8 cellular contexts compared by ENCODE assay signal in the genomic region with DNA sequence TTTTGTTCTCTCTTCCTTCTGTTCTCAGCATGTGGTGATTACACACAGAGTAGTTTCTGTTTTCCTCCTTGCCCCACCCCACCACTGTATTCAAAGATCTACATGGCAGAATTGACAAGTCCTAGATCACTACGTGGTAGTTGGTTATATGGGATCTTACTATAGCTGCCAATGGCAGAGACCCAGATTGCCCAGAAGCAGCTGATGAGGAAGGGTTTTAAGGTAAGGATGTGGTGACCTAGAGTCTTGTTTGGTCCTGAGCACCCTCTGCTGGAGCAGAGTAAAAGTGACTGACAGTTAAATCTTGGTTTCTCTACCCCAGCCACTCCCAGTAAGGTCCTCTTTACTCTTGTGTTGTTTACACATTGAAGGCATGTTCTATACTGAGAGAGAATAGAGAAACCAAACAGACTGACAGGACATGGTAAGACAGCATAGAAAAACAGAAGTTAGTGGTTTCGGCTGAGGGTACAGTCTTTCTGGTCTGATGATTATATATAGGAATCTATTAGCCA. TPM values are rescaled to one million over a fixed set of nuclear protein-coding genes. Genes with fewer than 3 reads are reported as not detected.
DNase-seq lines count a peak whose midpoint lies in the region; ATAC-seq and TF ChIP-seq lines count a peak whose summit lies in the region.

No MANE protein-coding gene starts in this region.

- H3K4me1 ChIP-seq in heart right ventricle: peaks cover 0 to 21% (median 12%) of the 10 kb centered on the region in 9 donors

- H3K4me1 Mint-ChIP-seq in activated T-helper 17 cell treated with anti-CD3 and anti-CD28 coated beads, Interleukin-2, amount 50 U/mL, for 72 hours: no peaks in the 10 kb centered on the region

- intact Hi-C loops in heart right ventricle (cut with DNase I): no loop called here

- peak in 8 of 9 donors; percentile 12 to 60 (median 50) for TF ChIP-seq CTCF in heart right ventricle (IDR thresholded peaks at IDR 0.05)

- peaks cover 79% of the 10 kb centered on the region for H3K36me3 Mint-ChIP-seq in activated T-helper 17 cell treated with anti-CD3 and anti-CD28 coated beads, Interleukin-2, amount 50 U/mL, for 72 hours (ENCODE audit: low read depth)

- no peaks in the 10 kb centered on the region for H3K9me3 ChIP-seq in heart right ventricle

- H3K27ac Mint-ChIP-seq in activated T-helper 17 cell treated with anti-CD3 and anti-CD28 coated beads, Interleukin-2, amount 50 U/mL, for 72 hours: peak overlapping the region; percentile 33

- no peaks in the 10 kb centered on the region for H3K27me3 Mint-ChIP-seq in activated T-helper 17 cell treated with anti-CD3 and anti-CD28 coated beads, Interleukin-2, amount 50 U/mL, for 72 hours

- DNase-seq in CMK (ENCODE audit: low read depth) (peak; percentile 22), NCI-H146 treated with DMSO at 0.1 percent for 48 hours (lab: John Stamatoyannopoulos, UW; ENCODE audit: unreplicated experiment) (peak; percentile 4), heart right ventricle (no peak), NCI-H2029 (lab: John Stamatoyannopoulos, UW) (no peak)
- peak; percentile 38 for DNase-seq in stimulated activated CD4-positive, alpha-beta T cell treated with anti-CD3 and anti-CD28 coated beads, Interleukin-4, amount 100 ng/mL, for 24 hours

- H3K9me3 Mint-ChIP-seq in activated T-helper 17 cell treated with anti-CD3 and anti-CD28 coated beads, Interleukin-2, amount 50 U/mL, for 72 hours: no peaks in the 10 kb centered on the region

- H3K27me3 ChIP-seq in heart right ventricle: no peaks in the 10 kb centered on the region

- 52 to 69% methylated on average over 2 of the region's 2 CpGs for WGBS in heart right ventricle, 2 donors

- ATAC-seq in GM18517 (IDR thresholded peaks at IDR 0.05; ENCODE audit: unreplicated experiment) (peak; percentile 99), HG02870 (IDR thresholded peaks at IDR 0.05; ENCODE audit: unreplicated experiment) (peak; percentile 94), heart right ventricle (peak in 6 of 8 donors; percentile 48 to 64 (median 59))
- peak; percentile 71 for ATAC-seq in activated T-helper 17 cell treated with anti-CD3 and anti-CD28 coated beads, Interleukin-2, amount 50 U/mL, for 72 hours (replicated peaks)

- no peak overlapping the region for H3K4me3 ChIP-seq in heart right ventricle

- H3K27ac ChIP-seq in heart right ventricle: peak overlapping the region in 1 of 10 donors; percentile 11

- no peak overlapping the region for H3K4me3 Mint-ChIP-seq in activated T-helper 17 cell treated with anti-CD3 and anti-CD28 coated beads, Interleukin-2, amount 50 U/mL, for 72 hours

- H3K36me3 ChIP-seq in heart right ventricle: peaks cover 6 to 82% (median 60%) of the 10 kb centered on the region in 9 donors

RNA-seq across cellular contexts. Expression of a gene that starts 22.8 kb away (rescaled TPM):
- total RNA-seq in activated T-helper 17 cell treated with anti-CD3 and anti-CD28 coated beads, Interleukin-2, amount 50 U/mL, for 72 hours: 10 to 100 TPM; 21.4 to 31.1 TPM
- 10 to 100 TPM; 13.9 to 23.2 (median 18.9) TPM for total RNA-seq in heart right ventricle
- 10 to 100 TPM; 10.3 to 12.3 TPM for polyA plus RNA-seq in heart right ventricle

RNA-seq across cellular contexts. Expression of a gene that starts 27.0 kb away (rescaled TPM):
- 10 to 100 TPM; 60.1 to 80.8 TPM for total RNA-seq in activated T-helper 17 cell treated with anti-CD3 and anti-CD28 coated beads, Interleukin-2, amount 50 U/mL, for 72 hours
- total RNA-seq in heart right ventricle: 10 to 100 TPM; 39.2 to 58.9 (median 48.7) TPM
- polyA plus RNA-seq in heart right ventricle: 10 to 100 TPM; 21.9 to 24.2 TPM

RNA-seq across cellular contexts. Expression of a gene that starts 58.9 kb away (rescaled TPM):
- not detected for total RNA-seq in activated T-helper 17 cell treated with anti-CD3 and anti-CD28 coated beads, Interleukin-2, amount 50 U/mL, for 72 hours
- total RNA-seq in heart right ventricle: not detected
- polyA plus RNA-seq in heart right ventricle: under 1 TPM in 1 of 2 donors, not detected in 1; 0.04 TPM

Comparison
In these comparisons a context has a peak if more than half of its experiments do, and no peak if none do; other contexts are left out.
1. DNase-seq: peak in CMK (single experiment), NCI-H146 treated with DMSO at 0.1 percent for 48 hours (single experiment) and stimulated activated CD4-positive, alpha-beta T cell treated with anti-CD3 and anti-CD28 coated beads, Interleukin-4, amount 100 ng/mL, for 24 hours (single experiment); none in heart right ventricle (0 of 2) and NCI-H2029 (single experiment).
2. Peak in every context shown above with its lines, with median percentiles within 50 percentile points of each other: ATAC-seq.